2 cellular contexts compared by ENCODE assay signal in genomic region chr7:25863727-25864116, GRCh38.
TF ChIP-seq lines count a peak whose summit lies in the region.

No MANE protein-coding gene starts in this region.

TF ChIP-seq in HEK293, 187 proteins besides CTCF, POLR2A, EP300 and RAD21 (continued from another document):
- TF ChIP-seq PRDM6 (tag by site-specific recombination; IDR thresholded peaks at IDR 0.05) = peak; percentile 85
- TF ChIP-seq, protein P1, sequence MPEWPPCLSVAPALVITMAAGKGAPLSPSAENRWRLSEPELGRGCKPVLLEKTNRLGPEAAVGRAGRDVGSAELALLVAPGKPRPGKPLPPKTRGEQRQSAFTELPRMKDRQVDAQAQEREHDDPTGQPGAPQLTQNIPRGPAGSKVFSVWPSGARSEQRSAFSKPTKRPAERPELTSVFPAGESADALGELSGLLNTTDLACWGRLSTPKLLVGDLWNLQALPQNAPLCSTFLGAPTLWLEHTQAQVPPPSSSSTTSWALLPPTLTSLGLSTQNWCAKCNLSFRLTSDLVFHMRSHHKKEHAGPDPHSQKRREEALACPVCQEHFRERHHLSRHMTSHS (tag by site-specific recombination; IDR thresholded peaks at IDR 0.05) = no peak
TF ChIP-seq in HEK293: peak in this region for 1.

TF ChIP-seq in K562, 482 proteins besides CTCF, POLR2A, EP300 and RAD21 (continued from another document):
- TF ChIP-seq RAD51 (IDR thresholded peaks at IDR 0.05; ENCODE audit: borderline replicate concordance, low read depth) = no peak
- TF ChIP-seq ZFP91 (CRISPR knock-in tag; IDR thresholded peaks at IDR 0.05) = no peak
- TF ChIP-seq RBM22 (IDR thresholded peaks at IDR 0.05; ENCODE audit: low read depth, low read length, poor library complexity, severe bottlenecking) = no peak
- TF ChIP-seq ELF1 (tag; IDR thresholded peaks at IDR 0.05) = no peak
- TF ChIP-seq IRF1 (CRISPR knock-in tag; IDR thresholded peaks at IDR 0.05; ENCODE audit: borderline replicate concordance) = no peak
- TF ChIP-seq ZNF133 (CRISPR knock-in tag; IDR thresholded peaks at IDR 0.05) = no peak
- no peak for TF ChIP-seq FOXO4 (CRISPR knock-in tag; IDR thresholded peaks at IDR 0.05)
- TF ChIP-seq FOXK1 (CRISPR knock-in tag; IDR thresholded peaks at IDR 0.05; ENCODE audit: borderline replicate concordance) = no peak
- TF ChIP-seq, protein P2, sequence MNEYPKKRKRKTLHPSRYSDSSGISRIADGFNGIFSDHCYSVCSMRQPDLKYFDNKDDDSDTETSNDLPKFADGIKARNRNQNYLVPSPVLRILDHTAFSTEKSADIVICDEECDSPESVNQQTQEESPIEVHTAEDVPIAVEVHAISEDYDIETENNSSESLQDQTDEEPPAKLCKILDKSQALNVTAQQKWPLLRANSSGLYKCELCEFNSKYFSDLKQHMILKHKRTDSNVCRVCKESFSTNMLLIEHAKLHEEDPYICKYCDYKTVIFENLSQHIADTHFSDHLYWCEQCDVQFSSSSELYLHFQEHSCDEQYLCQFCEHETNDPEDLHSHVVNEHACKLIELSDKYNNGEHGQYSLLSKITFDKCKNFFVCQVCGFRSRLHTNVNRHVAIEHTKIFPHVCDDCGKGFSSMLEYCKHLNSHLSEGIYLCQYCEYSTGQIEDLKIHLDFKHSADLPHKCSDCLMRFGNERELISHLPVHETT (CRISPR knock-in tag; conservative IDR thresholded peaks at IDR 0.05 in 1 of 2, IDR thresholded peaks at IDR 0.05 in 1 of 2) = 0 out of 4 replicates have a peak, but pooled peaks of 1 of the 2 experiments have one; percentile 0
